ENCODE assay signal across 1 cellular context in the genomic region with DNA sequence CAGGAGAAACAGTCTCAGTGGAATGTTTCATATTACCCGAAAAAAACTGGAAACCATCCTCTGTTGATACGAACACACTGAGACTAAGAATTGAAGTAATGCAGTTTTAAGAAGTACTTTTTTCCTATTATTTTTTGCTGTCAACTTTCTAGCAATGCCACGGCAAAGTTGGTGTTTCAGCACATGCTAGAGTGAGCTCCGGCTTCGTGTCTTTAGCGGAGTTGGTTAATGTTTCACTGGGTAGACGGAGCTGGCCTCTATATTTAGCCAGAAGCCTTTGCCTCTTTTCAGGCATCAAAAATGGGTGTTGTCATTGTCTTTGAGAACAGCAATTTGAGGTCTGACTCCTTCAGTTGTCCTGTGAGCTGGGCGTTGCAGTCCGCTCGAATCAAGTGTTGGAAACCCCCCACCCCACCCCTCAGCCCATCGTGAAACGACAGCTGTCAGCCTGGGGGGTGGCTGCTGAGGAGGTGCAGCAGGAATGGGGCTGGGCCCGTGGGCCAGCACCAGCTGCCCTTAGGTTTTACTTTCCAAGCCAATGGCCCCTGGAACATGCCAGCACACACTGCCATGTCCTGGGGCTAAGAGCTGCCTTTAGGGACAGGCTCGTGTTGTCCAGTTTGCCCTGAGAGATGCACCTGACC. TPM values are rescaled to one million over a fixed set of nuclear protein-coding genes. Genes with fewer than 3 reads are reported as not detected.
"Had no signal": no experiment of that assay in that cellular context is flagged by ENCODE, and none has a peak within 500 bp of the region (broad histone marks: within the 10 kb centered on the region; RNA-seq: fewer than 3 reads in every experiment).

No MANE protein-coding gene starts in this region.

RNA-seq across cellular contexts. Expression of gene ADAMTS7, which starts 56.5 kb away (rescaled TPM):
- total RNA-seq: mononuclear cell had no signal
